1 cellular context compared by ENCODE assay signal in genomic region chr6:113982675-113983074, GRCh38.
TF ChIP-seq lines count a peak whose summit lies in the region.
"Not testable (repeated sequence)": the region's sequence is repeated elsewhere in the genome, so short reads cannot be mapped to it uniquely, and the experiment has no call there.

No MANE protein-coding gene starts in this region.

TF ChIP-seq in HepG2, 621 proteins besides CTCF, POLR2A, EP300 and RAD21 (continued from another document):
- peak; percentile 62 for TF ChIP-seq PAXIP1 (CRISPR knock-in tag; conservative IDR thresholded peaks at IDR 0.05)
- not testable (repeated sequence) for TF ChIP-seq SOX13, FOXA1, SOX6 (IDR thresholded peaks at IDR 0.05)
- peak in 1 of 2 experiments; percentile 54; a peak in 2 of 4 replicates for TF ChIP-seq SOX13 (CRISPR knock-in tag; conservative IDR thresholded peaks at IDR 0.05 in 1 of 2, IDR thresholded peaks at IDR 0.05 in 1 of 2)
- peak; percentile 75 for TF ChIP-seq RARA (CRISPR knock-in tag; IDR thresholded peaks at IDR 0.05)
- peak; percentile 55; the same call in 1 of the 2 replicates for TF ChIP-seq FOXA1 (CRISPR knock-in tag; IDR thresholded peaks at IDR 0.05)
- TF ChIP-seq MTF1 (CRISPR knock-in tag; IDR thresholded peaks at IDR 0.05), result peak; percentile 89; the same call in 1 of the 2 replicates
- peak; percentile 35; the same call in 1 of the 2 replicates for TF ChIP-seq FOXA3 (CRISPR knock-in tag; IDR thresholded peaks at IDR 0.05)
- peak; percentile 70; the same call in 1 of the 2 replicates for TF ChIP-seq GFI1 (CRISPR knock-in tag; IDR thresholded peaks at IDR 0.05; ENCODE audit: borderline replicate concordance)
- TF ChIP-seq NR2F1 (CRISPR knock-in tag; IDR thresholded peaks at IDR 0.05), result peak; percentile 31 to 58; a peak in 1 of 4 replicates
- 0 out of 2 replicates have a peak, but pooled peaks have one; percentile 19 for TF ChIP-seq HNF4A (CRISPR knock-in tag; IDR thresholded peaks at IDR 0.05)
- 0 out of 2 replicates have a peak, but pooled peaks have one; percentile 22 for TF ChIP-seq RXRB (CRISPR knock-in tag; IDR thresholded peaks at IDR 0.05; ENCODE audit: borderline replicate concordance)
- TF ChIP-seq, protein P1, sequence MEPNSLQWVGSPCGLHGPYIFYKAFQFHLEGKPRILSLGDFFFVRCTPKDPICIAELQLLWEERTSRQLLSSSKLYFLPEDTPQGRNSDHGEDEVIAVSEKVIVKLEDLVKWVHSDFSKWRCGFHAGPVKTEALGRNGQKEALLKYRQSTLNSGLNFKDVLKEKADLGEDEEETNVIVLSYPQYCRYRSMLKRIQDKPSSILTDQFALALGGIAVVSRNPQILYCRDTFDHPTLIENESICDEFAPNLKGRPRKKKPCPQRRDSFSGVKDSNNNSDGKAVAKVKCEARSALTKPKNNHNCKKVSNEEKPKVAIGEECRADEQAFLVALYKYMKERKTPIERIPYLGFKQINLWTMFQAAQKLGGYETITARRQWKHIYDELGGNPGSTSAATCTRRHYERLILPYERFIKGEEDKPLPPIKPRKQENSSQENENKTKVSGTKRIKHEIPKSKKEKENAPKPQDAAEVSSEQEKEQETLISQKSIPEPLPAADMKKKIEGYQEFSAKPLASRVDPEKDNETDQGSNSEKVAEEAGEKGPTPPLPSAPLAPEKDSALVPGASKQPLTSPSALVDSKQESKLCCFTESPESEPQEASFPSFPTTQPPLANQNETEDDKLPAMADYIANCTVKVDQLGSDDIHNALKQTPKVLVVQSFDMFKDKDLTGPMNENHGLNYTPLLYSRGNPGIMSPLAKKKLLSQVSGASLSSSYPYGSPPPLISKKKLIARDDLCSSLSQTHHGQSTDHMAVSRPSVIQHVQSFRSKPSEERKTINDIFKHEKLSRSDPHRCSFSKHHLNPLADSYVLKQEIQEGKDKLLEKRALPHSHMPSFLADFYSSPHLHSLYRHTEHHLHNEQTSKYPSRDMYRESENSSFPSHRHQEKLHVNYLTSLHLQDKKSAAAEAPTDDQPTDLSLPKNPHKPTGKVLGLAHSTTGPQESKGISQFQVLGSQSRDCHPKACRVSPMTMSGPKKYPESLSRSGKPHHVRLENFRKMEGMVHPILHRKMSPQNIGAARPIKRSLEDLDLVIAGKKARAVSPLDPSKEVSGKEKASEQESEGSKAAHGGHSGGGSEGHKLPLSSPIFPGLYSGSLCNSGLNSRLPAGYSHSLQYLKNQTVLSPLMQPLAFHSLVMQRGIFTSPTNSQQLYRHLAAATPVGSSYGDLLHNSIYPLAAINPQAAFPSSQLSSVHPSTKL (CRISPR knock-in tag; IDR thresholded peaks at IDR 0.05), result peak; percentile 59
- TF ChIP-seq FOSL2 (CRISPR knock-in tag; IDR thresholded peaks at IDR 0.05), result peak; percentile 9; the same call in 1 of the 2 replicates
- peak; percentile 49; the same call in 1 of the 2 replicates for TF ChIP-seq HMG20B (CRISPR knock-in tag; conservative IDR thresholded peaks at IDR 0.05)
- peak; percentile 46 for TF ChIP-seq NR2F6 (IDR thresholded peaks at IDR 0.05)
- TF ChIP-seq NR2F6 (CRISPR knock-in tag; IDR thresholded peaks at IDR 0.05), result peak; percentile 65; the same call in 1 of the 2 replicates
- peak; percentile 59; the same call in 1 of the 2 replicates for TF ChIP-seq SOX6 (CRISPR knock-in tag; IDR thresholded peaks at IDR 0.05)
- TF ChIP-seq SOX5 (CRISPR knock-in tag; IDR thresholded peaks at IDR 0.05; ENCODE audit: borderline replicate concordance), result peak; percentile 43; the same call in 1 of the 2 replicates
- TF ChIP-seq ZMYM3 (CRISPR knock-in tag; IDR thresholded peaks at IDR 0.05), result 0 out of 2 replicates have a peak, but pooled peaks have one; percentile 14
- peak; percentile 30 for TF ChIP-seq SALL1 (CRISPR knock-in tag; IDR thresholded peaks at IDR 0.05)
- peak; percentile 96 for TF ChIP-seq ZMYM4 (CRISPR knock-in tag; IDR thresholded peaks at IDR 0.05)
TF ChIP-seq in HepG2: peak in this region for 25; not testable (repeated sequence) for 596.
